ENCODE assay signal across 25 cellular contexts in genomic region chr3:46304739-46305138, GRCh38. TPM values are rescaled to one million over a fixed set of nuclear protein-coding genes. Genes with fewer than 3 reads are reported as not detected.
"Had no signal": no experiment of that assay in that cellular context is flagged by ENCODE, and none has a peak within 500 bp of the region (broad histone marks: within the 10 kb centered on the region; RNA-seq: fewer than 3 reads in every experiment).

No MANE protein-coding gene starts in this region.

- H3K27me3 ChIP-seq: SJSA1 had no signal

- H3K27ac ChIP-seq: HL-60, SJSA1, SK-N-MC had no signal

- H3K9me3 ChIP-seq: SJSA1 had no signal

- H3K4me3 Mint-ChIP-seq: IgD-negative memory B cell had no signal

- H3K9me3 Mint-ChIP-seq: IgD-negative memory B cell had no signal

- H3K27ac Mint-ChIP-seq: IgD-negative memory B cell had no signal

- H3K36me3 ChIP-seq: SJSA1 had no signal

- H3K4me1 ChIP-seq: SJSA1 had no signal

- DNase-seq: NCI-H1092 treated with DMSO at 0.1 percent for 48 hours; NCI-H1436; NCI-H187; NCI-H2029; NCI-H2081 treated with DMSO at 0.1 percent for 48 hours; NCI-H2171; NCI-H226; NCI-H446; NCI-H510A; NCI-H524 treated with DMSO at 0.1 percent for 48 hours; NCI-H69; NCI-H774; NK-92 treated with Interleukin-12 subunit alpha and Interleukin-12 subunit beta, amount 100 ng/mL, for 24 hours; PC-3; SIG-M5 had no signal

- H3K4me3 ChIP-seq: K562, SJSA1, SK-N-MC had no signal

- ATAC-seq: K562, Panc1, PC-3, Right ventricle myocardium inferior had no signal

RNA-seq across cellular contexts. Expression of gene CCR2, which starts 49.2 kb away (rescaled TPM):
- total RNA-seq: K562, LHCN-M2, MCF 10A, OCI-LY7, PC-3, SJSA1 had no signal
